ENCODE assay signal across 1 cellular context in the genomic region with DNA sequence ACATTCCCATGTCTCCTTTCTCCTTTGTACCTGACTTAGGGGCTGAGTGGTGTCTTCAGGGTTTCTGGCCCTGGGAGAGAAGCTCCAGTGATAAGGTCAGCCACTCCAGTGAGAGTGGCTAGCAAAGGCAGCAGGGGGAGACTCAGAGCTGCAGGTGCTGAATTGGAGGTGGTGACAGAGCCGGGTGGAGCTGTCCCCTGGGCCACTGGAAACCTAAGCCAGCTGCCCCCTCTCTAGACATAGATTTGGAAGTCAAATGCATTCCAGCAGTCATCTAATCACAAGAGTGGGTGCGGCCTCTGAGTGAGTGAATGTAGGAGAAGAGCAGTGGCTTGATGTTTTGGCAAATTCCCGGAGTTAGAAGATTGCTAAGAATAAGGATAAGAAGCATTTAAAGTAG.
TF ChIP-seq lines count a peak whose summit lies in the region.

No MANE protein-coding gene starts in this region.

TF ChIP-seq in GM23338, 12 proteins besides CTCF, POLR2A, EP300 and RAD21:
- TF ChIP-seq, protein P1, sequence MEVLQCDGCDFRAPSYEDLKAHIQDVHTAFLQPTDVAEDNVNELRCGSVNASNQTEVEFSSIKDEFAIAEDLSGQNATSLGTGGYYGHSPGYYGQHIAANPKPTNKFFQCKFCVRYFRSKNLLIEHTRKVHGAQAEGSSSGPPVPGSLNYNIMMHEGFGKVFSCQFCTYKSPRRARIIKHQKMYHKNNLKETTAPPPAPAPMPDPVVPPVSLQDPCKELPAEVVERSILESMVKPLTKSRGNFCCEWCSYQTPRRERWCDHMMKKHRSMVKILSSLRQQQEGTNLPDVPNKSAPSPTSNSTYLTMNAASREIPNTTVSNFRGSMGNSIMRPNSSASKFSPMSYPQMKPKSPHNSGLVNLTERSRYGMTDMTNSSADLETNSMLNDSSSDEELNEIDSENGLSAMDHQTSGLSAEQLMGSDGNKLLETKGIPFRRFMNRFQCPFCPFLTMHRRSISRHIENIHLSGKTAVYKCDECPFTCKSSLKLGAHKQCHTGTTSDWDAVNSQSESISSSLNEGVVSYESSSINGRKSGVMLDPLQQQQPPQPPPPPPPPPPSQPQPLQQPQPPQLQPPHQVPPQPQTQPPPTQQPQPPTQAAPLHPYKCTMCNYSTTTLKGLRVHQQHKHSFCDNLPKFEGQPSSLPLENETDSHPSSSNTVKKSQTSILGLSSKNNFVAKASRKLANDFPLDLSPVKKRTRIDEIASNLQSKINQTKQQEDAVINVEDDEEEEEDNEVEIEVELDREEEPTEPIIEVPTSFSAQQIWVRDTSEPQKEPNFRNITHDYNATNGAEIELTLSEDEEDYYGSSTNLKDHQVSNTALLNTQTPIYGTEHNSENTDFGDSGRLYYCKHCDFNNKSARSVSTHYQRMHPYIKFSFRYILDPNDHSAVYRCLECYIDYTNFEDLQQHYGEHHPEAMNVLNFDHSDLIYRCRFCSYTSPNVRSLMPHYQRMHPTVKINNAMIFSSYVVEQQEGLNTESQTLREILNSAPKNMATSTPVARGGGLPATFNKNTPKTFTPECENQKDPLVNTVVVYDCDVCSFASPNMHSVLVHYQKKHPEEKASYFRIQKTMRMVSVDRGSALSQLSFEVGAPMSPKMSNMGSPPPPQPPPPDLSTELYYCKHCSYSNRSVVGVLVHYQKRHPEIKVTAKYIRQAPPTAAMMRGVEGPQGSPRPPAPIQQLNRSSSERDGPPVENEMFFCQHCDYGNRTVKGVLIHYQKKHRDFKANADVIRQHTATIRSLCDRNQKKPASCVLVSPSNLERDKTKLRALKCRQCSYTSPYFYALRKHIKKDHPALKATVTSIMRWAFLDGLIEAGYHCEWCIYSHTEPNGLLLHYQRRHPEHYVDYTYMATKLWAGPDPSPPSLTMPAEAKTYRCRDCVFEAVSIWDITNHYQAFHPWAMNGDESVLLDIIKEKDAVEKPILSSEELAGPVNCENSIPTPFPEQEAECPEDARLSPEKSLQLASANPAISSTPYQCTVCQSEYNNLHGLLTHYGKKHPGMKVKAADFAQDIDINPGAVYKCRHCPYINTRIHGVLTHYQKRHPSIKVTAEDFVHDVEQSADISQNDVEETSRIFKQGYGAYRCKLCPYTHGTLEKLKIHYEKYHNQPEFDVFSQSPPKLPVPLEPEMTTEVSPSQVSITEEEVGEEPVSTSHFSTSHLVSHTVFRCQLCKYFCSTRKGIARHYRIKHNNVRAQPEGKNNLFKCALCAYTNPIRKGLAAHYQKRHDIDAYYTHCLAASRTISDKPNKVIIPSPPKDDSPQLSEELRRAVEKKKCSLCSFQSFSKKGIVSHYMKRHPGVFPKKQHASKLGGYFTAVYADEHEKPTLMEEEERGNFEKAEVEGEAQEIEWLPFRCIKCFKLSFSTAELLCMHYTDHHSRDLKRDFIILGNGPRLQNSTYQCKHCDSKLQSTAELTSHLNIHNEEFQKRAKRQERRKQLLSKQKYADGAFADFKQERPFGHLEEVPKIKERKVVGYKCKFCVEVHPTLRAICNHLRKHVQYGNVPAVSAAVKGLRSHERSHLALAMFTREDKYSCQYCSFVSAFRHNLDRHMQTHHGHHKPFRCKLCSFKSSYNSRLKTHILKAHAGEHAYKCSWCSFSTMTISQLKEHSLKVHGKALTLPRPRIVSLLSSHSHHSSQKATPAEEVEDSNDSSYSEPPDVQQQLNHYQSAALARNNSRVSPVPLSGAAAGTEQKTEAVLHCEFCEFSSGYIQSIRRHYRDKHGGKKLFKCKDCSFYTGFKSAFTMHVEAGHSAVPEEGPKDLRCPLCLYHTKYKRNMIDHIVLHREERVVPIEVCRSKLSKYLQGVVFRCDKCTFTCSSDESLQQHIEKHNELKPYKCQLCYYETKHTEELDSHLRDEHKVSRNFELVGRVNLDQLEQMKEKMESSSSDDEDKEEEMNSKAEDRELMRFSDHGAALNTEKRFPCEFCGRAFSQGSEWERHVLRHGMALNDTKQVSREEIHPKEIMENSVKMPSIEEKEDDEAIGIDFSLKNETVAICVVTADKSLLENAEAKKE (CRISPR knock-in tag; IDR thresholded peaks at IDR 0.05), result peak; percentile 71
- TF ChIP-seq POLR2AphosphoS5 (IDR thresholded peaks at IDR 0.05; ENCODE audit: low read depth) (no peak), CREB1 (CRISPR knock-in tag; IDR thresholded peaks at IDR 0.05; ENCODE audit: low read depth) (no peak), EZH2 (IDR thresholded peaks at IDR 0.05; ENCODE audit: low read depth, unreplicated experiment) (no peak), STAT1 (IDR thresholded peaks at IDR 0.05; ENCODE audit: unreplicated experiment) (no peak), ZNF114 (CRISPR knock-in tag; IDR thresholded peaks at IDR 0.05) (no peak), REST (IDR thresholded peaks at IDR 0.05; ENCODE audit: unreplicated experiment) (peak; percentile 37), EZH2phosphoT487 (IDR thresholded peaks at IDR 0.05; ENCODE audit: unreplicated experiment) (no peak), JUNB (IDR thresholded peaks at IDR 0.05; ENCODE audit: unreplicated experiment) (no peak)
- TF ChIP-seq, protein P2, sequence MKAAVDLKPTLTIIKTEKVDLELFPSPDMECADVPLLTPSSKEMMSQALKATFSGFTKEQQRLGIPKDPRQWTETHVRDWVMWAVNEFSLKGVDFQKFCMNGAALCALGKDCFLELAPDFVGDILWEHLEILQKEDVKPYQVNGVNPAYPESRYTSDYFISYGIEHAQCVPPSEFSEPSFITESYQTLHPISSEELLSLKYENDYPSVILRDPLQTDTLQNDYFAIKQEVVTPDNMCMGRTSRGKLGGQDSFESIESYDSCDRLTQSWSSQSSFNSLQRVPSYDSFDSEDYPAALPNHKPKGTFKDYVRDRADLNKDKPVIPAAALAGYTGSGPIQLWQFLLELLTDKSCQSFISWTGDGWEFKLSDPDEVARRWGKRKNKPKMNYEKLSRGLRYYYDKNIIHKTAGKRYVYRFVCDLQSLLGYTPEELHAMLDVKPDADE (IDR thresholded peaks at IDR 0.05), result no peak
